ENCODE assay signal across 8 cellular contexts in genomic region chr10:114767101-114767588, GRCh38. TPM values are rescaled to one million over a fixed set of nuclear protein-coding genes. Genes with fewer than 3 reads are reported as not detected.
A peak's percentile ranks its signal among the peaks of the same experiment; 100 is the strongest.
DNase-seq lines count a peak whose midpoint lies in the region; ATAC-seq, FAIRE-seq and TF ChIP-seq lines count a peak whose summit lies in the region.

No MANE protein-coding gene starts in this region.

- peaks cover 6% of the 10 kb centered on the region for H3K4me1 ChIP-seq in HepG2 (ENCODE audit: insufficient read depth, low read length)

- H4K20me1 ChIP-seq in HepG2 (ENCODE audit: insufficient read depth, low read length) = no peaks in the 10 kb centered on the region

- no peak for TF ChIP-seq CTCF in bronchial epithelial cell (IDR thresholded peaks at IDR 0.05; ENCODE audit: insufficient read depth, low read length, severe bottlenecking)
- TF ChIP-seq CTCF in HepG2 (CRISPR knock-in tag; IDR thresholded peaks at IDR 0.05) = no peak

- peak overlapping the region; percentile 56 to 85 (median 66) for H3K4me3 Mint-ChIP-seq in IgD-negative memory B cell

- TF ChIP-seq POLR2A in HepG2 (IDR thresholded peaks at IDR 0.05; ENCODE audit: insufficient read depth in 1 of 2, low read depth in 2 of 2, low read length in 2 of 2) = no peak

- peaks cover 4 to 10% (median 9%) of the 10 kb centered on the region in 3 donors for H3K4me1 Mint-ChIP-seq in IgD-negative memory B cell

- H3K27me3 ChIP-seq in bronchial epithelial cell (ENCODE audit: control insufficient read depth, insufficient read depth, low read length) = no peaks in the 10 kb centered on the region
- peaks cover 2 to 22% of the 10 kb centered on the region in 2 experiments; a peak in 4 of 5 replicates for H3K27me3 ChIP-seq in HepG2 (ENCODE audit: control insufficient read depth in 1 of 2, insufficient read depth in 2 of 2, low read length in 2 of 2)

- 55% methylated on average over 8 of the region's 8 CpGs for WGBS in HepG2 (ENCODE audit: low lambda C conversion rate)

- no TSS peak for BruUV-seq in HepG2 (replicated peaks; lab: Mats Ljungman, UMichigan)

- ATAC-seq in HepG2 (no peak), HG02610 (IDR thresholded peaks at IDR 0.05; ENCODE audit: unreplicated experiment) (no peak), HG02759 (IDR thresholded peaks at IDR 0.05; ENCODE audit: unreplicated experiment) (no peak)

- POLR2A ChIA-PET in HepG2 (lab: Yijun Ruan, JAX) = no interaction called here

- H3K27me3 Mint-ChIP-seq in IgD-negative memory B cell = peaks cover 34% of the 10 kb centered on the region

- H3K27ac ChIP-seq in HepG2 (ENCODE audit: extremely low read length, insufficient read depth, low read length) = no peak overlapping the region

- H3K36me3 Mint-ChIP-seq in IgD-negative memory B cell = no peaks in the 10 kb centered on the region

- CTCF ChIA-PET in HepG2 (lab: Yijun Ruan, JAX; ENCODE audit: low intra/inter-chr PET ratio, low total read pairs) = no interaction called here

- no peaks in the 10 kb centered on the region for H3K9me3 Mint-ChIP-seq in IgD-negative memory B cell

- intact Hi-C loops in HepG2 (cut with micrococcal nuclease; ENCODE audit: unreplicated experiment) = no loop called here

- H3K4me2 ChIP-seq in HepG2 (ENCODE audit: low read depth, low read length) = peak overlapping the region; percentile 66

- no peak for FAIRE-seq in bronchial epithelial cell (lab: Jason Lieb, UNC)
- no peak for FAIRE-seq in HepG2 (lab: Jason Lieb, UNC)
- FAIRE-seq in urothelium cell line (lab: Jason Lieb, UNC) = no peak

- H3K4me3 ChIP-seq in bronchial epithelial cell (ENCODE audit: low read depth, low read length) = peak overlapping the region; percentile 65
- H3K4me3 ChIP-seq in HepG2 (replicated peaks in 1 of 3; ENCODE audit: insufficient read depth in 1 of 3, low read depth in 2 of 3, low read length in 3 of 3) = no peak overlapping the region; a peak in 1 of 6 replicates

- DNase-seq in AG08396 (ENCODE audit: low spot score) = peak; percentile 79
- DNase-seq in bronchial epithelial cell (ENCODE audit: low read depth) = peak; percentile 58
- DNase-seq in HepG2 (ENCODE audit: low spot score) = no peak
- peak; percentile 32 for DNase-seq in urothelium cell line (ENCODE audit: low spot score)
- DNase-seq in SIG-M5 (lab: John Stamatoyannopoulos, UW) = no peak

- no peak for TF ChIP-seq RAD21 in HepG2 (CRISPR knock-in tag; IDR thresholded peaks at IDR 0.05)

- H3K79me2 ChIP-seq in HepG2 (ENCODE audit: insufficient read depth, low read length) = no peaks in the 10 kb centered on the region

- H3K36me3 ChIP-seq in bronchial epithelial cell (ENCODE audit: control insufficient read depth, insufficient read depth, low read length) = no peaks in the 10 kb centered on the region
- no peaks in the 10 kb centered on the region for H3K36me3 ChIP-seq in HepG2 (replicated peaks in 1 of 2; ENCODE audit: control insufficient read depth in 1 of 2, insufficient read depth in 2 of 2, low read length in 2 of 2)

- no peak overlapping the region for H2AFZ ChIP-seq in HepG2 (ENCODE audit: low read length)

- no peaks in the 10 kb centered on the region for H3K9me3 ChIP-seq in HepG2 (ENCODE audit: low read length)

- H3K9ac ChIP-seq in HepG2 (ENCODE audit: insufficient read depth, low read depth, low read length) = no peak overlapping the region

- in situ Hi-C loops in HepG2 (cut with HindIII; ENCODE audit: extremely low pct_ligation_motif_present, low pct_unique_long_range_greater_than_20kb) = no loop called here

- TF ChIP-seq EP300 in HepG2 (IDR thresholded peaks at IDR 0.05; ENCODE audit: low read depth in 2 of 2, low read length in 2 of 2) (no peak), HepG2 (CRISPR knock-in tag; IDR thresholded peaks at IDR 0.05; ENCODE audit: borderline replicate concordance) (no peak)

- no peak overlapping the region for H3K27ac Mint-ChIP-seq in IgD-negative memory B cell

TF ChIP-seq in HepG2, 621 proteins besides CTCF, POLR2A, EP300 and RAD21:
- TF ChIP-seq BCL6 (CRISPR knock-in tag; IDR thresholded peaks at IDR 0.05) = peak; percentile 62
- TF ChIP-seq ZNF646 (CRISPR knock-in tag; IDR thresholded peaks at IDR 0.05) = no peak
- no peak for TF ChIP-seq TFDP1 (CRISPR knock-in tag; IDR thresholded peaks at IDR 0.05; ENCODE audit: borderline replicate concordance)

RNA-seq across cellular contexts. Expression of gene FHIP2A, which starts 54.4 kb away (rescaled TPM):
- polyA plus RNA-seq in IgD-negative memory B cell (8.8 TPM), HepG2 (2011; rRNA removed) (6.2 and 6.5 TPM in 2 replicates)
- total RNA-seq in bronchial epithelial cell (6.8 and 7.9 TPM in 2 replicates), HepG2 (2016; rRNA removed; fragmentation: Illumina TruSeq; extraction: Trizol) (8.3 and 9.0 TPM in 2 replicates)
- total RNA-seq in HepG2 (2016; cell fraction: cytosol; rRNA removed; fragmentation: Illumina TruSeq; extraction: Trizol; ENCODE audit: low read depth) = 4.8 and 5.0 TPM in 2 replicates
- total RNA-seq in HepG2 (2016; cell fraction: insoluble cytoplasmic fraction; rRNA removed; fragmentation: Illumina TruSeq; extraction: Trizol) = 8.7 and 10.3 TPM in 2 replicates
- 4.4 and 5.4 TPM in 2 replicates for total RNA-seq in HepG2 (2016; cell fraction: membrane; rRNA removed; fragmentation: Illumina TruSeq; extraction: Trizol)
- 12.4 and 13.8 TPM in 2 replicates for total RNA-seq in HepG2 (2016; cell fraction: nucleus; rRNA removed; fragmentation: Illumina TruSeq; extraction: Trizol)
- 1.2 and 2.5 TPM in 2 replicates for polyA plus RNA-seq in HepG2 (2011; cell fraction: cytosol; rRNA removed)
- 10.0 and 11.4 TPM in 2 replicates for polyA plus RNA-seq in HepG2 (2011; cell fraction: nucleus; rRNA removed)
- 4.2 and 5.2 TPM in 2 replicates for polyA plus RNA-seq in HepG2 (2012)
- 0.26 and 0.31 TPM in 2 replicates for polyA plus RNA-seq in HepG2 (2016; cell fraction: cytosol; fragmentation: Illumina TruSeq; extraction: Trizol; ENCODE audit: low read depth)
- polyA plus RNA-seq in HepG2 (2016; cell fraction: insoluble cytoplasmic fraction; fragmentation: Illumina TruSeq; extraction: Trizol; ENCODE audit: low read depth) = 5.8 and 6.1 TPM in 2 replicates
- polyA plus RNA-seq in HepG2 (2016; cell fraction: membrane; fragmentation: Illumina TruSeq; extraction: Trizol; ENCODE audit: low read depth) = 0.65 and 1.7 TPM in 2 replicates
- polyA plus RNA-seq in HepG2 (2016; cell fraction: nucleus; fragmentation: Illumina TruSeq; extraction: Trizol; ENCODE audit: insufficient read depth, low read depth) = 17.4 and 23.7 TPM in 2 replicates
- 9.9 and 17.5 TPM in 2 replicates for polyA minus RNA-seq in HepG2 (2011; rRNA and poly(A)+ RNA removed; ENCODE audit: low replicate concordance)
- 11.0 and 15.0 TPM in 2 replicates for polyA minus RNA-seq in HepG2 (2011; cell fraction: cytosol; rRNA and poly(A)+ RNA removed)
- 30.1 and 31.0 TPM in 2 replicates for polyA minus RNA-seq in HepG2 (2011; cell fraction: nucleus; rRNA and poly(A)+ RNA removed)

Comparison
In these comparisons a context has a peak if more than half of its experiments do, and no peak if none do; other contexts are left out.
1. DNase-seq: peak in AG08396 (single experiment), bronchial epithelial cell (single experiment) and urothelium cell line (single experiment); none in HepG2 (single experiment) and SIG-M5 (single experiment).